Comparison of ENCODE assay signal across 8 cellular contexts in the genomic region with DNA sequence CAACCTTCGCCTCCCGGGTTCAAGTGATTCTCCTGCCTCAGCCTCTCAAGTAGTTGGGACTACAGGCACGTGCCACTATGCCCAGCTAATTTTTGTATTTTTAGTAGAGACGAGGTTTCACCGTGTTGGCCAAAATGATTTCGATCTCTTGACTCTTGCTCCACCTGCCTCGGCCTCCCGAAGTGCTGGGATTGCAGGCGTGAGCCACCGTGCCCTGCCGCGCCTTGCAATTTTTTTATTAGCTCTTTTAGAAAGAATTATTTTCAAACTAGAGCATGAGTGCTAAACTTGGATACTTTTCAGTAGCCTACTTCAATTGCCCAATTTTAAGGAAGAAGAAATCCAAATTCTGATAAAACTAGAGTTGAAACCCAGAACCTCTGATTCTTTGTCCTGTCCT. TPM values are rescaled to one million over a fixed set of nuclear protein-coding genes. Genes with fewer than 3 reads are reported as not detected.
DNase-seq lines count a peak whose midpoint lies in the region; ATAC-seq, FAIRE-seq and TF ChIP-seq lines count a peak whose summit lies in the region.
"Not testable (repeated sequence)": the region's sequence is repeated elsewhere in the genome, so short reads cannot be mapped to it uniquely, and the experiment has no call there.

No MANE protein-coding gene starts in this region.

- CTCF ChIA-PET in OCI-LY7 (lab: Charles Lee; ENCODE audit: unreplicated experiment), result interaction anchor here (0.6 kb wide), 1 partner anchor 289 kb away, joined by 3 read pairs; no protein-coding TSS in a partner anchor

- peaks cover 75% of the 10 kb centered on the region for H3K79me2 ChIP-seq in DND-41 (ENCODE audit: insufficient read depth, low read length)
- peaks cover 74% of the 10 kb centered on the region for H3K79me2 ChIP-seq in OCI-LY7 (ENCODE audit: insufficient read depth, low read depth, low read length)
- H3K79me2 ChIP-seq in astrocyte (ENCODE audit: insufficient read depth, low read length), result peaks cover 74% of the 10 kb centered on the region

- not testable (repeated sequence) for H3K4me3 ChIP-seq in CD4-positive, CD25-positive, alpha-beta regulatory T cell (ENCODE audit: low read depth, low read length); DND-41 (ENCODE audit: low read depth in 1 of 2, low read length in 2 of 2); OCI-LY7 (ENCODE audit: low read depth, low read length, poor library complexity, severe bottlenecking); astrocyte (ENCODE audit: insufficient read depth, low read depth, low read length)

- H3K4me1 Mint-ChIP-seq in CD4-positive, CD25-positive, alpha-beta regulatory T cell, result peaks cover 32 to 72% (median 58%) of the 10 kb centered on the region in 4 donors
- peaks cover 47% of the 10 kb centered on the region for H3K4me1 Mint-ChIP-seq in T-helper 2 cell treated with Interferon-gamma antibody and Interleukin-4, amounts not matched to agents 5 μg/mL and 100 μg/mL, for 36 hours (ENCODE audit: low read depth)
- H3K4me1 Mint-ChIP-seq in astrocyte (ENCODE audit: low read depth, unreplicated experiment) (peaks cover 22% of the 10 kb centered on the region), type B pancreatic cell (ENCODE audit: unreplicated experiment) (peaks cover 37% of the 10 kb centered on the region)
- H3K4me1 Mint-ChIP-seq in naive thymus-derived CD8-positive, alpha-beta T cell, result peaks cover 36 to 73% (median 66%) of the 10 kb centered on the region in 4 donors

- peaks cover 17% of the 10 kb centered on the region for H3K27me3 Mint-ChIP-seq in CD4-positive, CD25-positive, alpha-beta regulatory T cell
- not testable (repeated sequence) for H3K27me3 Mint-ChIP-seq in T-helper 2 cell treated with Interferon-gamma antibody and Interleukin-4, amounts not matched to agents 5 μg/mL and 100 μg/mL, for 36 hours (ENCODE audit: low read depth); astrocyte (ENCODE audit: low read depth, unreplicated experiment); naive thymus-derived CD8-positive, alpha-beta T cell; type B pancreatic cell

- not testable (repeated sequence) for FAIRE-seq in astrocyte (lab: Jason Lieb, UNC)

- not testable (repeated sequence) for H2AFZ ChIP-seq in DND-41 (ENCODE audit: low read depth, low read length); OCI-LY7 (ENCODE audit: low read length); astrocyte (ENCODE audit: low read depth, low read length)

- H3K9me3 Mint-ChIP-seq in CD4-positive, CD25-positive, alpha-beta regulatory T cell; T-helper 2 cell treated with Interferon-gamma antibody and Interleukin-4, amounts not matched to agents 5 μg/mL and 100 μg/mL, for 36 hours; astrocyte (ENCODE audit: unreplicated experiment); naive thymus-derived CD8-positive, alpha-beta T cell; type B pancreatic cell: not testable (repeated sequence)

- not testable (repeated sequence) for H3K27ac ChIP-seq in CD4-positive, CD25-positive, alpha-beta regulatory T cell (ENCODE audit: insufficient read depth, low read length, poor library complexity, severe bottlenecking); DND-41 (ENCODE audit: low read length); OCI-LY7 (ENCODE audit: low read depth, low read length, poor library complexity, severe bottlenecking); astrocyte (ENCODE audit: low read depth, low read length)

- BruUV-seq in OCI-LY7 (replicated peaks; lab: Mats Ljungman, UMichigan), result TSS peak; percentile 19

- H3K9me3 ChIP-seq in CD4-positive, CD25-positive, alpha-beta regulatory T cell (ENCODE audit: control insufficient read depth in 2 of 2, low read length in 2 of 2); DND-41 (ENCODE audit: insufficient read depth, low read length, severe bottlenecking); OCI-LY7 (ENCODE audit: low read length); astrocyte (ENCODE audit: insufficient read depth, low read depth, low read length): not testable (repeated sequence)

- DNase-seq in CD4-positive, CD25-positive, alpha-beta regulatory T cell; DND-41; OCI-LY7 (ENCODE audit: low spot score); T-helper 2 cell treated with Interferon-gamma antibody and Interleukin-4, amounts not matched to agents 5 μg/mL and 100 μg/mL, for 36 hours (ENCODE audit: low spot score); astrocyte (ENCODE audit: low read depth); naive thymus-derived CD8-positive, alpha-beta T cell; type B pancreatic cell (ENCODE audit: extremely low spot score, unreplicated experiment): not testable (repeated sequence)
- peak; percentile 38 for DNase-seq in Right ventricle myocardium superior

- not testable (repeated sequence) for TF ChIP-seq CTCF in DND-41 (IDR thresholded peaks at IDR 0.05; ENCODE audit: borderline replicate concordance, extremely low read depth, low read length, poor library complexity, severe bottlenecking); OCI-LY7 (conservative IDR thresholded peaks at IDR 0.05; ENCODE audit: low read length); astrocyte (IDR thresholded peaks at IDR 0.05; ENCODE audit: insufficient read depth, low read depth, low read length); type B pancreatic cell (conservative IDR thresholded peaks at IDR 0.05)

- not testable (repeated sequence) for H3K27ac Mint-ChIP-seq in CD4-positive, CD25-positive, alpha-beta regulatory T cell; T-helper 2 cell treated with Interferon-gamma antibody and Interleukin-4, amounts not matched to agents 5 μg/mL and 100 μg/mL, for 36 hours; astrocyte (ENCODE audit: unreplicated experiment); type B pancreatic cell
- H3K27ac Mint-ChIP-seq in naive thymus-derived CD8-positive, alpha-beta T cell, result peak overlapping the region in 4 of 10 donors; percentile 8 to 53 (median 29)

- H4K20me1 ChIP-seq in DND-41 (ENCODE audit: insufficient read depth, low read length) (peaks cover 64% of the 10 kb centered on the region), OCI-LY7 (ENCODE audit: insufficient read depth, low read length) (peaks cover 30% of the 10 kb centered on the region), astrocyte (ENCODE audit: insufficient read depth, low read length) (peaks cover 71% of the 10 kb centered on the region)

- POLR2A ChIA-PET in OCI-LY7 (lab: Charles Lee), result interaction anchor here (0.5 to 0.6 kb wide), 3 partner anchors 8 to 660 kb away, joined by 4 to 5 read pairs (median 4); no protein-coding TSS in a partner anchor
- POLR2A ChIA-PET in naive thymus-derived CD8-positive, alpha-beta T cell (lab: Charles Lee), result interaction anchor here (0.6 to 1.0 kb wide), 3 partner anchors 11 to 228 kb away, joined by 3 to 5 read pairs (median 4); no protein-coding TSS in a partner anchor

- not testable (repeated sequence) for H3K27me3 ChIP-seq in CD4-positive, CD25-positive, alpha-beta regulatory T cell (ENCODE audit: control insufficient read depth, insufficient read depth, low read length); astrocyte (ENCODE audit: insufficient read depth, low read length)
- H3K27me3 ChIP-seq in DND-41 (ENCODE audit: insufficient read depth, low read length, poor library complexity), result peaks cover 17% of the 10 kb centered on the region

- not testable (repeated sequence) for H3K9ac ChIP-seq in DND-41 (ENCODE audit: low read depth, low read length); astrocyte (ENCODE audit: low read length)

- intact Hi-C loops in OCI-LY7 (cut with micrococcal nuclease; ENCODE audit: unreplicated experiment), result loop anchor here (10.0 kb wide), 2 partner anchors 337 to 937 kb away; partner anchors contain the start of gene MMADHC
- intact Hi-C loops in Right ventricle myocardium superior (cut with DNase I), result not testable (repeated sequence)

- not testable (repeated sequence) for H3K36me3 Mint-ChIP-seq in CD4-positive, CD25-positive, alpha-beta regulatory T cell; T-helper 2 cell treated with Interferon-gamma antibody and Interleukin-4, amounts not matched to agents 5 μg/mL and 100 μg/mL, for 36 hours (ENCODE audit: low read depth); astrocyte (ENCODE audit: low read depth, unreplicated experiment); naive thymus-derived CD8-positive, alpha-beta T cell; type B pancreatic cell

- H3K36me3 ChIP-seq in CD4-positive, CD25-positive, alpha-beta regulatory T cell (ENCODE audit: control insufficient read depth, insufficient read depth, low read length); DND-41 (ENCODE audit: insufficient read depth, low read length); OCI-LY7 (ENCODE audit: insufficient read depth, low read length); astrocyte (ENCODE audit: insufficient read depth, low read length): not testable (repeated sequence)

- H3K4me2 ChIP-seq in DND-41 (ENCODE audit: insufficient read depth, low read length), result peak overlapping the region; percentile 31
- not testable (repeated sequence) for H3K4me2 ChIP-seq in OCI-LY7 (ENCODE audit: low read length); astrocyte (ENCODE audit: low read length)

- not testable (repeated sequence) for ATAC-seq in CD4-positive, CD25-positive, alpha-beta regulatory T cell (ENCODE audit: low read depth in 2 of 2); DND-41 (ENCODE audit: insufficient read depth, low read depth); Right ventricle myocardium superior (ENCODE audit: poor library complexity); naive thymus-derived CD8-positive, alpha-beta T cell

- peak overlapping the region; percentile 23 to 62 (median 56) for H3K4me3 Mint-ChIP-seq in CD4-positive, CD25-positive, alpha-beta regulatory T cell
- peak overlapping the region; percentile 3 for H3K4me3 Mint-ChIP-seq in T-helper 2 cell treated with Interferon-gamma antibody and Interleukin-4, amounts not matched to agents 5 μg/mL and 100 μg/mL, for 36 hours
- H3K4me3 Mint-ChIP-seq in astrocyte (ENCODE audit: unreplicated experiment) (peak overlapping the region; percentile 37), type B pancreatic cell (peak overlapping the region; percentile 20)
- peak overlapping the region; percentile 12 to 62 (median 38) for H3K4me3 Mint-ChIP-seq in naive thymus-derived CD8-positive, alpha-beta T cell

- H3K4me1 ChIP-seq in CD4-positive, CD25-positive, alpha-beta regulatory T cell (ENCODE audit: control insufficient read depth, insufficient read depth, low read length, poor library complexity, severe bottlenecking), result peaks cover 50% of the 10 kb centered on the region
- H3K4me1 ChIP-seq in DND-41 (ENCODE audit: insufficient read depth, low read length) (peaks cover 37% of the 10 kb centered on the region), OCI-LY7 (ENCODE audit: insufficient read depth, low read length, poor library complexity, severe bottlenecking) (peaks cover 14% of the 10 kb centered on the region)
- H3K4me1 ChIP-seq in astrocyte (ENCODE audit: insufficient read depth, low read length), result not testable (repeated sequence)

- H3K9me2 ChIP-seq in OCI-LY7 (ENCODE audit: insufficient read depth, low read length), result not testable (repeated sequence)

RNA-seq across cellular contexts. Expression of gene EPC2, which starts 3.2 kb away (rescaled TPM):
- total RNA-seq in CD4-positive, CD25-positive, alpha-beta regulatory T cell, result 74.2 TPM
- 1 to 10 TPM; 1.8 to 3.0 (median 2.7) TPM for polyA plus RNA-seq in CD4-positive, CD25-positive, alpha-beta regulatory T cell
- total RNA-seq in OCI-LY7 (2014; rRNA removed; shearing (Covaris generic)), result 12.8 and 14.9 TPM in 2 replicates
- 26.3 and 30.8 TPM in 2 replicates for total RNA-seq in OCI-LY7 (2022)
- 22.8 and 24.8 TPM in 2 replicates for total RNA-seq in astrocyte
- total RNA-seq in Right ventricle myocardium superior, result 18.5 TPM
- 10 to 100 TPM; 91.1 to 94.7 TPM for total RNA-seq in naive thymus-derived CD8-positive, alpha-beta T cell
- 1 to 10 TPM; 2.5 to 3.7 (median 3.0) TPM for polyA plus RNA-seq in naive thymus-derived CD8-positive, alpha-beta T cell
- 34.8 and 35.9 TPM in 2 replicates for total RNA-seq in type B pancreatic cell (ENCODE audit: low replicate concordance)

Comparison
In these comparisons a context has a peak if more than half of its experiments do, and no peak if none do; other contexts are left out.
1. H3K4me3 Mint-ChIP-seq: peak in every context shown above with its lines; median percentile 56 in CD4-positive, CD25-positive, alpha-beta regulatory T cell; 38 in naive thymus-derived CD8-positive, alpha-beta T cell; 37 in astrocyte; 20 in type B pancreatic cell; 3 in T-helper 2 cell treated with Interferon-gamma antibody and Interleukin-4, amounts not matched to agents 5 μg/mL and 100 μg/mL, for 36 hours.